In the genomic region with DNA sequence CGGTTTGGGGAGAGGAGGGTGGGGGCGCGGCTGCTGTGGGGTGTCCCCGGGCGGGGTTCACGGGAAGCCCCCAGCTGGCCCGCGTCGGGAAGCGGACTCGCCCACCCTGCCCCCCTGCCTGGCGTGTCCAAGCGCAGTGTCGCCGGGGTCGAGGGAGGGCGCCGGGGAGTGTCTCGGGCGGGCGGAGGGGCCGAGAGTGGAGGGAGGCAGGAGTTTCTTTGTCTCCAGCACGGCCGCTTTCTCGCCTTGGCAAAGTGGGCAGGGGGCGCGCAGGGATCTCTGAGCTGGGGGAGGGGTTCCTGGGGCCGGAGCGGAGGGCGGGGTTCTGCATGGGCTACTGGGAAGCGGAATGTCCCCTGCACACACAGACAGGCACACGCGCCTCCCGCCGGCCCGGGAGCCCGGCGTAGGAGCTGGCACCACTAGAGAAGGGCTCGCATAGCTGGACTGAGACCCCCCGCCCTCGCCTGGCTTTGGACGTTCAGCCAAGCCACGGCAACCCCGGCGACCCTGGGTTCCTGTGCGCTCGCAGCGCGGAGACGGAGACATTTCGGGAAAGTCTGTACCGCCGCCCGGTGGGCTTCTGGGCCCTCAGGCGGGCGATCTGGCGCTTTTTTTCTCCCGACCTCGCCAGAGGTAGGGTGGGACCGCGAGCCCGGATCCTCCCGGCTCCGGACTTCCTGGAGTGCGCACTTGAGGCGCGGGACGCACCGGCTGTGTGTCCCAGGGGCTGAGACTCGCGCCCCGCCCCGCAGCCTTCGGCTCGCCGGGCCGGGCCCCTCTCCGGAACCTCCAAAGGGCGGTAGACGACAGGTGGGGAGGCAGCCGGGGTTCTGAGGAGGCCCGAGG, we compare ENCODE assay signal across 11 cellular contexts. TPM values are rescaled to one million over a fixed set of nuclear protein-coding genes. Genes with fewer than 3 reads are reported as not detected.
DNase-seq lines count a peak whose midpoint lies in the region; ATAC-seq and TF ChIP-seq lines count a peak whose summit lies in the region.
"Had no signal": no experiment of that assay in that cellular context is flagged by ENCODE, and none has a peak within 500 bp of the region (broad histone marks: within the 10 kb centered on the region; RNA-seq: fewer than 3 reads in every experiment).

No MANE protein-coding gene starts in this region.

- no peak for DNase-seq in NT2/D1 (ENCODE audit: low read depth, low spot score)
- no peak for DNase-seq in heart right ventricle
- no peak for DNase-seq in psoas muscle
- DNase-seq in SW480 (ENCODE audit: low spot score): no peak
- no peak for DNase-seq in dedifferentiated amniotic fluid mesenchymal stem cell (ENCODE audit: extremely low spot score)
- DNase-seq in NCI-H1694 treated with DMSO at 0.1 percent for 48 hours (lab: John Stamatoyannopoulos, UW): no peak
- DNase-seq: activated CD8-positive, alpha-beta memory T cell treated with anti-CD3 and anti-CD28 coated beads, Interleukin-2, amount 50 U/mL, for 4 hours; GDM1; left lung had no signal

- ATAC-seq in heart right ventricle: peak; percentile 20 to 71 (median 45)
- peak in 2 of 4 donors; percentile 17 to 37 for ATAC-seq in psoas muscle
- ATAC-seq in GM19452 (IDR thresholded peaks at IDR 0.05; ENCODE audit: unreplicated experiment): no peak

- H3K4me1 ChIP-seq in ES-I3 (ENCODE audit: insufficient read depth, low read length) (peaks cover 10% of the 10 kb centered on the region), NT2/D1 (ENCODE audit: insufficient read depth, insufficient read length) (peaks cover 4% of the 10 kb centered on the region), heart right ventricle (peaks cover 0 to 35% (median 6%) of the 10 kb centered on the region in 9 donors), psoas muscle (no peaks in the 10 kb centered on the region)

- H3K4me3 ChIP-seq in NT2/D1 (ENCODE audit: insufficient read length, low read depth) (peak overlapping the region; percentile 69), heart right ventricle (peak overlapping the region; percentile 19 to 64 (median 52)), psoas muscle (peak overlapping the region; percentile 61)

- intact Hi-C loops in heart right ventricle (cut with DNase I): loop anchor here in 2 of 10 donors (10.0 kb wide), 3 partner anchors 60 to 320 kb away; no protein-coding TSS in a partner anchor
- intact Hi-C loops in psoas muscle (cut with DNase I): loop anchor here in 1 of 2 donors (10.0 kb wide), 1 partner anchor 320 kb away; no protein-coding TSS in a partner anchor

- peak overlapping the region in 1 of 10 donors; percentile 37 for H3K27ac ChIP-seq in heart right ventricle
- H3K27ac ChIP-seq in psoas muscle: no peak overlapping the region
- H3K27ac ChIP-seq: left lung had no signal

- H3K9me3 ChIP-seq in ES-I3 (ENCODE audit: control insufficient read depth, insufficient read depth, low read length) (no peaks in the 10 kb centered on the region), NT2/D1 (ENCODE audit: insufficient read depth, low read length) (no peaks in the 10 kb centered on the region), heart right ventricle (no peaks in the 10 kb centered on the region), psoas muscle (no peaks in the 10 kb centered on the region)
- H3K9me3 ChIP-seq: left lung had no signal

- 1% methylated on average over 73 to 82 of the region's 82 CpGs for WGBS in heart right ventricle, 2 donors
- 2 to 3% (median 2%) methylated on average over 57 to 82 of the region's 82 CpGs for WGBS in psoas muscle, 3 donors

- no peaks in the 10 kb centered on the region for H3K36me3 ChIP-seq in ES-I3 (ENCODE audit: insufficient read depth, low read length)
- peaks cover 18% of the 10 kb centered on the region for H3K36me3 ChIP-seq in NT2/D1 (ENCODE audit: insufficient read depth, insufficient read length, low read length)
- no peaks in the 10 kb centered on the region for H3K36me3 ChIP-seq in heart right ventricle
- no peaks in the 10 kb centered on the region for H3K36me3 ChIP-seq in psoas muscle (ENCODE audit: insufficient read depth in 1 of 2, low read depth in 1 of 2)
- H3K36me3 ChIP-seq: left lung had no signal

- H3K9ac ChIP-seq in ES-I3 (ENCODE audit: low read depth, low read length): peak overlapping the region; percentile 85
- peak overlapping the region; percentile 92 for H3K9ac ChIP-seq in NT2/D1 (ENCODE audit: insufficient read length, low read depth)

- H3K27me3 ChIP-seq in NT2/D1 (ENCODE audit: insufficient read depth, insufficient read length) (peaks cover 36% of the 10 kb centered on the region), heart right ventricle (peaks cover 3 to 75% (median 55%) of the 10 kb centered on the region in 7 donors), psoas muscle (ENCODE audit: insufficient read depth in 3 of 3, low read length in 2 of 3) (peaks cover 0 to 78% (median 14%) of the 10 kb centered on the region in 3 donors)

- no peak for TF ChIP-seq CTCF in heart right ventricle (IDR thresholded peaks at IDR 0.05)
- TF ChIP-seq CTCF in psoas muscle (IDR thresholded peaks at IDR 0.05): no peak

RNA-seq across cellular contexts. Expression of a gene that starts 0.9 kb away (rescaled TPM):
- total RNA-seq in heart right ventricle (10 to 100 TPM in 2 of 10 donors, 1 to 10 TPM in 6, under 1 TPM in 2; 0.41 to 12.2 (median 4.7) TPM), psoas muscle (under 1 TPM in 2 of 4 donors, not detected in 2; 0.12 to 0.79 TPM)
- polyA plus RNA-seq in heart right ventricle (1 to 10 TPM in 1 of 2 donors, under 1 TPM in 1; 0.23 to 1.2 TPM), psoas muscle (under 1 TPM in 1 of 3 donors, not detected in 2; 0.03 TPM)
